32 cellular contexts compared by ENCODE assay signal in the genomic region with DNA sequence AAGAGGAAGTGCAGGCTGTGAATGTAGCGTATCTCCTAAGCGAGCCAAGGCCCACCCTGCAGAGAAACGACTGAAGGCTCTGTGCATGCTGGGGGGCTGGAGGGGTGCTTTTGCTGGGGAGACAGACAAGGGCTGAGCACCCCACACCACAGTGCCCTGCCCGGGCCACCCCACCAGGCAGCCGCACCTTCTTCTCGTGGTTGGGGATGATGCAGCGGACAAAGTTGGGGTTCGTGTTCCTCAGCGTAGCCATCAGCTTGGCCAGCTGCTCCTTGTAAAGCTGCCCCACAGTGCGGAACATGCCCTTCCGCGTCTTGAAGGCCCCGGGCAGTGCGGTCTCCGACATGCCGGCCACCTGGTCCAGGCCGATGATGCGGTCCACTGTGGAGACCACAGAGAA. TPM values are rescaled to one million over a fixed set of nuclear protein-coding genes. Genes with fewer than 3 reads are reported as not detected.
A peak's percentile ranks its signal among the peaks of the same experiment; 100 is the strongest.
DNase-seq lines count a peak whose midpoint lies in the region; ATAC-seq and TF ChIP-seq lines count a peak whose summit lies in the region.
"Had no signal": no experiment of that assay in that cellular context is flagged by ENCODE, and none has a peak within 500 bp of the region (broad histone marks: within the 10 kb centered on the region; RNA-seq: fewer than 3 reads in every experiment).

No MANE protein-coding gene starts in this region.

- H3K36me3 ChIP-seq in CD8-positive, alpha-beta T cell (ENCODE audit: insufficient read depth, low read length): peaks cover 79% of the 10 kb centered on the region
- H3K36me3 ChIP-seq in RWPE2 (ENCODE audit: low read depth) (peaks cover 100% of the 10 kb centered on the region), esophagus muscularis mucosa (peaks cover 96 to 100% (median 99%) of the 10 kb centered on the region in 4 donors), smooth muscle cell (ENCODE audit: low read depth) (peaks cover 42% of the 10 kb centered on the region)

- TF ChIP-seq CTCF in CD8-positive, alpha-beta T cell (IDR thresholded peaks at IDR 0.05): no peak
- TF ChIP-seq CTCF in RWPE2 (IDR thresholded peaks at IDR 0.05; ENCODE audit: poor library complexity, severe bottlenecking) (no peak), esophagus muscularis mucosa (IDR thresholded peaks at IDR 0.05) (no peak), smooth muscle cell (IDR thresholded peaks at IDR 0.05; ENCODE audit: borderline replicate concordance, insufficient read depth, poor library complexity, severe bottlenecking) (no peak)

- no peak for TF ChIP-seq POLR2A in esophagus muscularis mucosa (IDR thresholded peaks at IDR 0.05; ENCODE audit: low read depth)

- peaks cover 73% of the 10 kb centered on the region for H3K79me2 ChIP-seq in smooth muscle cell (ENCODE audit: low read depth)

- H3K27ac Mint-ChIP-seq in CD8-positive, alpha-beta T cell: peak overlapping the region; percentile 37
- H3K27ac Mint-ChIP-seq: activated CD4-positive, alpha-beta memory T cell treated with anti-CD3 and anti-CD28 coated beads, Interleukin-2, amount 10 ng/mL, durations not matched to agents 7 days and 5 days had no signal

- H3K27me3 ChIP-seq in CD8-positive, alpha-beta T cell (ENCODE audit: insufficient read depth, low read length): no peaks in the 10 kb centered on the region
- no peaks in the 10 kb centered on the region for H3K27me3 ChIP-seq in RWPE2 (ENCODE audit: insufficient read depth, poor library complexity, severe bottlenecking)
- H3K27me3 ChIP-seq in esophagus muscularis mucosa: no peaks in the 10 kb centered on the region
- H3K27me3 ChIP-seq in smooth muscle cell (ENCODE audit: low read depth): no peaks in the 10 kb centered on the region
- H3K27me3 ChIP-seq: BLaER1 treated with 17β-estradiol and CSF1 and Interleukin-3, amounts not matched to agents 10 nM and 100 nM; colonic mucosa; tibial nerve had no signal

- no peak overlapping the region for H3K4me3 Mint-ChIP-seq in CD8-positive, alpha-beta T cell
- H3K4me3 Mint-ChIP-seq: activated CD4-positive, alpha-beta memory T cell treated with anti-CD3 and anti-CD28 coated beads, Interleukin-2, amount 10 ng/mL, durations not matched to agents 7 days and 5 days; natural killer cell had no signal

- H3K9ac ChIP-seq in smooth muscle cell (ENCODE audit: low read depth): no peak overlapping the region

- TF ChIP-seq EP300 in esophagus muscularis mucosa (IDR thresholded peaks at IDR 0.05): no peak

- WGBS in esophagus muscularis mucosa: 83% methylated on average over 1 of the region's 18 CpGs
- 94% methylated on average over 18 of the region's 18 CpGs for WGBS in smooth muscle cell (ENCODE audit: low lambda C conversion rate)

- peaks cover 69% of the 10 kb centered on the region for H3F3A ChIP-seq in smooth muscle cell (ENCODE audit: low read depth)

- H3K4me2 ChIP-seq in smooth muscle cell: no peak overlapping the region
- H3K4me2 ChIP-seq: PC-9 had no signal

- no peaks in the 10 kb centered on the region for H3K27me3 Mint-ChIP-seq in CD8-positive, alpha-beta T cell (ENCODE audit: low read depth)
- H3K27me3 Mint-ChIP-seq: activated CD4-positive, alpha-beta memory T cell treated with anti-CD3 and anti-CD28 coated beads, Interleukin-2, amount 10 ng/mL, durations not matched to agents 7 days and 5 days; stimulated activated naive CD8-positive, alpha-beta T cell treated with anti-CD3 and anti-CD28 coated beads, Interleukin-15, amount 100 ng/mL, for 72 hours had no signal

- H3K4me1 ChIP-seq in CD8-positive, alpha-beta T cell (ENCODE audit: insufficient read depth, low read length): peaks cover 6% of the 10 kb centered on the region
- H3K4me1 ChIP-seq in RWPE2 (ENCODE audit: insufficient read depth, poor library complexity, severe bottlenecking) (peaks cover 5% of the 10 kb centered on the region), esophagus muscularis mucosa (peaks cover 0 to 73% (median 56%) of the 10 kb centered on the region in 4 donors), smooth muscle cell (ENCODE audit: low read depth) (no peaks in the 10 kb centered on the region)
- H3K4me1 ChIP-seq: colonic mucosa, HAP-1, tibial nerve had no signal

- no peaks in the 10 kb centered on the region for H3K9me3 ChIP-seq in CD8-positive, alpha-beta T cell (ENCODE audit: low read length)
- no peaks in the 10 kb centered on the region for H3K9me3 ChIP-seq in RWPE2 (ENCODE audit: severe bottlenecking)
- H3K9me3 ChIP-seq in esophagus muscularis mucosa: no peaks in the 10 kb centered on the region
- no peaks in the 10 kb centered on the region for H3K9me3 ChIP-seq in smooth muscle cell (replicated peaks; ENCODE audit: low read depth)
- H3K9me3 ChIP-seq: BLaER1 treated with 17β-estradiol and CSF1 and Interleukin-3, amounts not matched to agents 10 nM and 100 nM; colonic mucosa; HAP-1; left ventricle myocardium inferior; tibial nerve had no signal

- H2AFZ ChIP-seq in smooth muscle cell (ENCODE audit: low read depth): no peak overlapping the region
- H2AFZ ChIP-seq: PC-9 had no signal

- intact Hi-C loops in CD8-positive, alpha-beta T cell (cut with DNase I, micrococcal nuclease): no loop called here
- intact Hi-C loops in esophagus muscularis mucosa (cut with DNase I): no loop called here

- DNase-seq in CD8-positive, alpha-beta T cell: no peak
- no peak for DNase-seq in RWPE2 (ENCODE audit: low spot score)
- no peak for DNase-seq in esophagus muscularis mucosa (ENCODE audit: extremely low spot score)
- DNase-seq in smooth muscle cell (lab: John Stamatoyannopoulos, UW; ENCODE audit: unreplicated experiment): no peak
- no peak for DNase-seq in activated CD4-positive, alpha-beta T cell treated with anti-CD3 and anti-CD28 coated beads for 1 hour
- DNase-seq in activated gamma-delta T cell (lab: John Stamatoyannopoulos, UW): no peak
- no peak for DNase-seq in NK-92 (lab: John Stamatoyannopoulos, UW; ENCODE audit: unreplicated experiment)
- DNase-seq: activated CD4-positive, alpha-beta memory T cell treated with anti-CD3 and anti-CD28 coated beads, Interleukin-2, amount 10 ng/mL, durations not matched to agents 7 days and 5 days; activated CD8-positive, alpha-beta memory T cell treated with anti-CD3 and anti-CD28 coated beads, Interleukin-2, amount 50 U/mL, for 4 hours; activated naive CD4-positive, alpha-beta T cell treated with anti-CD3 and anti-CD28 coated beads, Interleukin-2, amount 50 U/mL, for 16 hours; amygdala; colonic mucosa; effector CD8-positive, alpha-beta T cell; glutamatergic neuron; islet precursor cell; Karpas-422; left ventricle myocardium inferior; natural killer cell; NCI-H1436; NCI-H2081 treated with DMSO at 0.1 percent for 48 hours; NCI-H226; NCI-H69; PC-9; SHP77; stimulated activated naive CD8-positive, alpha-beta T cell treated with anti-CD3 and anti-CD28 coated beads, Interleukin-15, amount 100 ng/mL, for 72 hours; T-helper 2 cell had no signal

- H3K27ac ChIP-seq in CD8-positive, alpha-beta T cell (ENCODE audit: low read depth, low read length): no peak overlapping the region
- H3K27ac ChIP-seq in RWPE2 (ENCODE audit: poor library complexity, severe bottlenecking) (peak overlapping the region; percentile 53), esophagus muscularis mucosa (replicated peaks in 1 of 4) (peak overlapping the region; percentile 78 to 89 (median 84)), smooth muscle cell (ENCODE audit: low read depth) (peak overlapping the region; percentile 37)
- H3K27ac ChIP-seq: colonic mucosa, epithelial cell of prostate, left ventricle myocardium inferior, PC-9, tibial nerve had no signal

- POLR2A ChIA-PET in CD8-positive, alpha-beta T cell (lab: Charles Lee): interaction anchor here (0.9 to 2.4 kb wide), 3 partner anchors 23 to 677 kb away, joined by 3 to 5 read pairs (median 4); no protein-coding TSS in a partner anchor

- peaks cover 97% of the 10 kb centered on the region for H4K20me1 ChIP-seq in smooth muscle cell (ENCODE audit: low read depth)

- H3K9me3 Mint-ChIP-seq in CD8-positive, alpha-beta T cell: no peaks in the 10 kb centered on the region
- H3K9me3 Mint-ChIP-seq: activated CD4-positive, alpha-beta memory T cell treated with anti-CD3 and anti-CD28 coated beads, Interleukin-2, amount 10 ng/mL, durations not matched to agents 7 days and 5 days; natural killer cell; stimulated activated naive CD8-positive, alpha-beta T cell treated with anti-CD3 and anti-CD28 coated beads, Interleukin-15, amount 100 ng/mL, for 72 hours had no signal

- ATAC-seq in CD8-positive, alpha-beta T cell: no peak
- ATAC-seq in RWPE2 (ENCODE audit: low read depth) (no peak), GM21528 (IDR thresholded peaks at IDR 0.05; ENCODE audit: low FRiP score, unreplicated experiment) (no peak)
- ATAC-seq: natural killer cell; stimulated activated naive CD8-positive, alpha-beta T cell treated with anti-CD3 and anti-CD28 coated beads, Interleukin-15, amount 100 ng/mL, for 72 hours had no signal

- H3K4me1 Mint-ChIP-seq in CD8-positive, alpha-beta T cell (ENCODE audit: low read depth): peaks cover 8% of the 10 kb centered on the region

- H3K36me3 Mint-ChIP-seq in CD8-positive, alpha-beta T cell: peaks cover 87% of the 10 kb centered on the region

- H3K4me3 ChIP-seq in CD8-positive, alpha-beta T cell (ENCODE audit: low read depth, low read length): no peak overlapping the region
- no peak overlapping the region for H3K4me3 ChIP-seq in RWPE2 (ENCODE audit: severe bottlenecking)
- H3K4me3 ChIP-seq in esophagus muscularis mucosa: no peak overlapping the region
- no peak overlapping the region for H3K4me3 ChIP-seq in smooth muscle cell
- H3K4me3 ChIP-seq: BLaER1 treated with 17β-estradiol and CSF1 and Interleukin-3, amounts not matched to agents 10 nM and 100 nM; colonic mucosa; HAP-1; left ventricle myocardium inferior; PC-9; skin epidermis; tibial nerve had no signal

- CTCF ChIA-PET in CD8-positive, alpha-beta T cell (lab: Charles Lee): interaction anchor here (0.5 to 2.3 kb wide), 7 partner anchors 14 to 1394 kb away, joined by 3 to 8 read pairs (median 4); no protein-coding TSS in a partner anchor

RNA-seq across cellular contexts. Expression of gene APOL1, which starts 53.3 kb away (rescaled TPM):
- total RNA-seq in CD8-positive, alpha-beta T cell: 1 to 10 TPM; 5.0 to 5.3 TPM
- 10 to 100 TPM; 19.0 to 48.8 (median 28.0) TPM for total RNA-seq in esophagus muscularis mucosa
- not detected in 2 replicates for total RNA-seq in smooth muscle cell
- 0.62 and 4.9 TPM in 2 replicates for polyA plus RNA-seq in smooth muscle cell
